In genomic region chr18:13989209-13989608, GRCh38 we compare ENCODE assay signal across 18 cellular contexts.
"Had no signal": no experiment of that assay in that cellular context is flagged by ENCODE, and none has a peak within 500 bp of the region (broad histone marks: within the 10 kb centered on the region; RNA-seq: fewer than 3 reads in every experiment).

No MANE protein-coding gene starts in this region.

- ATAC-seq: activated CD4-positive, CD25-positive, alpha-beta regulatory T cell treated with anti-CD3 and anti-CD28 coated beads, Interleukin-2, amount 50 U/mL, for 24 hours; activated CD8-positive, alpha-beta T cell treated with anti-CD3 and anti-CD28 coated beads, Interleukin-2, amount 10 ng/mL, durations not matched to agents 7 days and 5 days; heart left ventricle; left ventricle myocardium superior; naive thymus-derived CD4-positive, alpha-beta T cell; right cardiac atrium had no signal

- DNase-seq: activated CD4-positive, alpha-beta T cell treated with anti-CD3 and anti-CD28 coated beads, Interleukin-2, amount 10 ng/mL, durations not matched to agents 7 days and 5 days; activated CD8-positive, alpha-beta T cell treated with anti-CD3 and anti-CD28 coated beads, Interleukin-2, amount 10 ng/mL, durations not matched to agents 7 days and 5 days; activated naive CD4-positive, alpha-beta T cell treated with anti-CD3 and anti-CD28 coated beads, Interleukin-2, amount 10 ng/mL, durations not matched to agents 7 days and 5 days; activated T-cell treated with anti-CD3 and anti-CD28 coated beads, Interleukin-2, amount 50 U/mL, for 24 hours; aorta; erythroblast; heart left ventricle; left ventricle myocardium superior; mesendoderm; naive thymus-derived CD4-positive, alpha-beta T cell; right cardiac atrium; uterus had no signal

- H3K36me3 ChIP-seq: heart left ventricle, neural progenitor cell, prostate gland, tibial nerve, uterus had no signal

- H3K4me3 ChIP-seq: coronary artery, heart left ventricle, neural progenitor cell, prostate gland, skin epidermis, tibial nerve, uterus had no signal

- H3K27me3 ChIP-seq: neural progenitor cell, tibial nerve, uterus had no signal
